Comparison of ENCODE assay signal across 13 cellular contexts in genomic region chr2:37326866-37327634, GRCh38. TPM values are rescaled to one million over a fixed set of nuclear protein-coding genes. Genes with fewer than 3 reads are reported as not detected.
A peak's percentile ranks its signal among the peaks of the same experiment; 100 is the strongest.
DNase-seq lines count a peak whose midpoint lies in the region; ATAC-seq, FAIRE-seq and TF ChIP-seq lines count a peak whose summit lies in the region.
"Had no signal": no experiment of that assay in that cellular context is flagged by ENCODE, and none has a peak within 500 bp of the region (broad histone marks: within the 10 kb centered on the region; RNA-seq: fewer than 3 reads in every experiment).

No MANE protein-coding gene starts in this region.

- no TSS peak for BruUV-seq in K562 (replicated peaks; lab: Mats Ljungman, UMichigan)

- no peak overlapping the region for H3K23ac ChIP-seq in mesendoderm (ENCODE audit: low read length)

- no peak overlapping the region for H3K4ac ChIP-seq in mesendoderm (ENCODE audit: low read depth, low read length)

- H3K36me3 ChIP-seq in MG63 (no peaks in the 10 kb centered on the region), K562 (ENCODE audit: control insufficient read depth, insufficient read depth, low read length) (peaks cover 3% of the 10 kb centered on the region; the same call in 1 of the 3 replicates), mesendoderm (ENCODE audit: control insufficient read depth, insufficient read depth, low read length) (no peaks in the 10 kb centered on the region), tibial artery (no peaks in the 10 kb centered on the region)

- TF ChIP-seq EP300 in K562 (IDR thresholded peaks at IDR 0.05; ENCODE audit: low read length): no peak

- no peak for TF ChIP-seq POLR2A in K562 (conservative IDR thresholded peaks at IDR 0.05)

- no peak for ATAC-seq in K562
- ATAC-seq: naive thymus-derived CD8-positive, alpha-beta T cell had no signal

- peak overlapping the region; percentile 87 for H3K18ac ChIP-seq in mesendoderm (ENCODE audit: low read length)

- in situ Hi-C loops in K562 (cut with MboI): no loop called here
- in situ Hi-C loops in GM13976 (cut with MboI; ENCODE audit: low sequenced_read_pairs, unreplicated experiment): no loop called here

- H2BK15ac ChIP-seq in mesendoderm (replicated peaks; ENCODE audit: low read depth): peak overlapping the region; percentile 6

- H4K8ac ChIP-seq in mesendoderm (ENCODE audit: low read depth, low read length): no peak overlapping the region

- peaks cover 11 to 12% of the 10 kb centered on the region in 2 experiments for H3K4me1 ChIP-seq in K562 (replicated peaks in 1 of 2; ENCODE audit: control insufficient read depth in 2 of 2, insufficient read depth in 2 of 2, low read length in 2 of 2)
- peaks cover 1% of the 10 kb centered on the region for H3K4me1 ChIP-seq in mesendoderm (ENCODE audit: control insufficient read depth, low read depth, low read length)
- peaks cover 0 to 20% (median 3%) of the 10 kb centered on the region in 4 donors for H3K4me1 ChIP-seq in tibial artery

- no peak for FAIRE-seq in K562 (lab: Jason Lieb, UNC)
- FAIRE-seq: endothelial cell of umbilical vein had no signal

- no peak overlapping the region for H3K56ac ChIP-seq in mesendoderm (ENCODE audit: low read length)

- H3K4me2 ChIP-seq in K562 (ENCODE audit: insufficient read depth, low read length) (no peak overlapping the region), mesendoderm (ENCODE audit: low read length) (no peak overlapping the region)

- H2AK5ac ChIP-seq in mesendoderm (ENCODE audit: low read length): no peak overlapping the region

- no peak overlapping the region for H2BK120ac ChIP-seq in mesendoderm (ENCODE audit: low read depth, low read length)

- no peak for TF ChIP-seq RAD21 in K562 (CRISPR knock-in tag; conservative IDR thresholded peaks at IDR 0.05 in 1 of 2, IDR thresholded peaks at IDR 0.05 in 1 of 2)

- no peak overlapping the region for H2BK5ac ChIP-seq in mesendoderm (ENCODE audit: low read length)

- TF ChIP-seq CTCF in K562 (IDR thresholded peaks at IDR 0.05 in 2 of 3, conservative IDR thresholded peaks at IDR 0.05 in 1 of 3; ENCODE audit: insufficient read depth in 2 of 3, low read depth in 1 of 3, low read length in 3 of 3) (no peak), tibial artery (IDR thresholded peaks at IDR 0.05) (no peak), GM13976 (IDR thresholded peaks at IDR 0.05; ENCODE audit: borderline replicate concordance, control extremely low read depth, extremely low read depth, insufficient read depth, missing control alignments) (no peak)

- intact Hi-C loops in K562 (cut with micrococcal nuclease) (no loop called here), tibial artery (cut with DNase I; ENCODE audit: low total_unique reads) (loop anchor here (10.0 kb wide), 1 partner anchor 92 kb away; the partner anchor contains the start of genes CEBPZ and NDUFAF7)

- H3K4me3 ChIP-seq in MG63 (peak overlapping the region; percentile 73), K562 (no peak overlapping the region), mesendoderm (ENCODE audit: low read length) (no peak overlapping the region), tibial artery (peak overlapping the region; percentile 82 to 83)

- H3K9me3 ChIP-seq in MG63 (no peaks in the 10 kb centered on the region), K562 (replicated peaks; ENCODE audit: control insufficient read depth, insufficient read depth, low read depth, low read length) (no peaks in the 10 kb centered on the region), tibial artery (no peaks in the 10 kb centered on the region)

- H3K27ac ChIP-seq in K562 (ENCODE audit: extremely low read depth, low read depth, low read length) (no peak overlapping the region), mesendoderm (ENCODE audit: low read depth, low read length) (no peak overlapping the region), tibial artery (peak overlapping the region; percentile 96)

- H3K79me2 ChIP-seq in K562 (ENCODE audit: control insufficient read depth, insufficient read depth, low read length) (peaks cover 21% of the 10 kb centered on the region), mesendoderm (ENCODE audit: control insufficient read depth, insufficient read depth, low read length) (peaks cover 13% of the 10 kb centered on the region)

- no peak for DNase-seq in MG63
- DNase-seq in K562 (ENCODE audit: extremely low read depth in 1 of 4, low spot score in 3 of 4): no peak
- no peak for DNase-seq in mesendoderm
- no peak for DNase-seq in tibial artery
- no peak for DNase-seq in mesenteric fat pad (ENCODE audit: low spot score)
- DNase-seq in GM13976 (ENCODE audit: low spot score): no peak
- DNase-seq in effector CD4-positive, alpha-beta T cell: no peak
- DNase-seq: activated naive CD4-positive, alpha-beta T cell treated with Interleukin-2 at 50 U/mL for 16 hours; CD4-positive, alpha-beta memory T cell; naive thymus-derived CD8-positive, alpha-beta T cell; NCI-H1694 treated with DMSO at 0.1 percent for 48 hours; NCI-H446 treated with DMSO at 0.1 percent for 48 hours had no signal

- no peak overlapping the region for H3K9ac ChIP-seq in K562 (ENCODE audit: insufficient read depth in 1 of 2, low read depth in 2 of 2, low read length in 2 of 2)
- H3K9ac ChIP-seq in mesendoderm (ENCODE audit: low read length): no peak overlapping the region

- POLR2A ChIA-PET in K562 (lab: Yijun Ruan, JAX): no interaction called here

- CTCF ChIA-PET in K562 (lab: Yijun Ruan, JAX; ENCODE audit: low intra/inter-chr PET ratio): no interaction called here

- no peaks in the 10 kb centered on the region for H3K27me3 ChIP-seq in MG63
- H3K27me3 ChIP-seq in K562 (ENCODE audit: control insufficient read depth in 2 of 2, insufficient read depth in 2 of 2, low read length in 2 of 2): peaks cover 3 to 4% of the 10 kb centered on the region in 2 experiments; a peak in 4 of 5 replicates
- no peaks in the 10 kb centered on the region for H3K27me3 ChIP-seq in mesendoderm (ENCODE audit: insufficient read depth, low read length, poor library complexity)
- H3K27me3 ChIP-seq in tibial artery: no peaks in the 10 kb centered on the region

- no peak overlapping the region for H2AFZ ChIP-seq in K562 (ENCODE audit: low read depth, low read length)

- 30% methylated on average over 8 of the region's 8 CpGs for WGBS in K562 (ENCODE audit: insufficient coverage, low coverage, missing lambda C conversion rate)
- no CpG with 5 or more reads among the region's 8 CpGs for WGBS in mesendoderm (ENCODE audit: extremely low coverage, insufficient coverage, low lambda C conversion rate)

- H4K5ac ChIP-seq in mesendoderm (ENCODE audit: low read length): no peak overlapping the region

- no peaks in the 10 kb centered on the region for H3K9me1 ChIP-seq in K562 (ENCODE audit: control insufficient read depth, insufficient read depth, low read length)

- no peaks in the 10 kb centered on the region for H4K20me1 ChIP-seq in K562 (replicated peaks; ENCODE audit: control insufficient read depth, insufficient read depth, low read length)

- no peaks in the 10 kb centered on the region for H3K79me1 ChIP-seq in mesendoderm (ENCODE audit: low read length)

TF ChIP-seq in K562, 482 proteins besides CTCF, POLR2A, EP300 and RAD21 (continues in another document):
- TF ChIP-seq RNF2 (IDR thresholded peaks at IDR 0.05) (0 out of 2 replicates have a peak, but pooled peaks have one; percentile 34), HLTF (IDR thresholded peaks at IDR 0.05) (no peak)

RNA-seq across cellular contexts. Expression of gene PRKD3, which starts 2.4 kb away (rescaled TPM):
- total RNA-seq in MG63 (2014; rRNA removed; shearing (Covaris generic); ENCODE audit: low replicate concordance): 27.8 and 52.4 TPM in 2 replicates
- total RNA-seq in K562 (2011; cell fraction: chromatin; rRNA removed; ENCODE audit: low replicate concordance): 20.4 and 71.3 TPM in 2 replicates
- 13.6 and 13.8 TPM in 2 replicates for total RNA-seq in K562 (2011; cell fraction: nucleolus; rRNA removed)
- total RNA-seq in K562 (2011; cell fraction: nucleoplasm; rRNA removed): 23.4 and 43.7 TPM in 2 replicates
- total RNA-seq in K562 (2014; rRNA removed): 14.1 and 14.2 TPM in 2 replicates
- total RNA-seq in K562 (2014; rRNA removed; fragmentation: Illumina TruSeq; extraction: Trizol): 24.3 and 24.5 TPM in 2 replicates
- 19.9 and 22.7 TPM in 2 replicates for total RNA-seq in K562 (2015; rRNA removed; fragmentation: Illumina TruSeq; extraction: Trizol)
- total RNA-seq in K562 (2021): 17.7 and 20.7 TPM in 2 replicates
- 19.7 and 26.7 TPM in 2 replicates for polyA plus RNA-seq in K562 (2011; rRNA removed)
- 7.1 and 12.9 TPM in 2 replicates for polyA plus RNA-seq in K562 (2011; cell fraction: cytosol; rRNA removed)
- polyA plus RNA-seq in K562 (2011; cell fraction: nucleus; rRNA removed): 15.5 and 17.0 TPM in 2 replicates
- polyA plus RNA-seq in K562 (2012): 11.4 and 11.5 TPM in 2 replicates
- polyA plus RNA-seq in K562 (2014; fragmentation: Illumina TruSeq; extraction: Trizol): 16.7 and 17.0 TPM in 2 replicates
- polyA plus RNA-seq in K562 (2014; fragmentation: Nextera tagmentation; extraction: Ambion mirVana): 1 to 10 TPM; 4.7 to 9.2 TPM
- polyA plus RNA-seq in K562 (2014; rRNA removed): 12.1 and 12.3 TPM in 2 replicates
- 49.3 and 56.9 TPM in 2 replicates for polyA minus RNA-seq in K562 (2011; rRNA and poly(A)+ RNA removed)
- polyA minus RNA-seq in K562 (2011; cell fraction: cytosol; rRNA and poly(A)+ RNA removed): 20.1 and 20.9 TPM in 2 replicates
- polyA minus RNA-seq in K562 (2011; cell fraction: nucleus; rRNA and poly(A)+ RNA removed): 22.1 and 28.9 TPM in 2 replicates
- 49.2 TPM for polyA plus RNA-seq in mesendoderm (2013, experiment 1 of 2)
- polyA plus RNA-seq in mesendoderm (2013, experiment 2 of 2): 47.9 TPM
- total RNA-seq in mesenteric fat pad: 35.1 TPM

RNA-seq across cellular contexts. Expression of gene QPCT, which starts 17.4 kb away (rescaled TPM):
- total RNA-seq in MG63 (2014; rRNA removed; shearing (Covaris generic); ENCODE audit: low replicate concordance): 0.59 and 3.4 TPM in 2 replicates
- not detected in 2 replicates for total RNA-seq in K562 (2011; cell fraction: chromatin; rRNA removed; ENCODE audit: low replicate concordance)
- total RNA-seq in K562 (2011; cell fraction: nucleolus; rRNA removed): not detected in 2 replicates
- total RNA-seq in K562 (2011; cell fraction: nucleoplasm; rRNA removed): not detected in 2 replicates
- total RNA-seq in K562 (2014; rRNA removed) (not detected in 2 replicates), K562 (2014; rRNA removed; fragmentation: Illumina TruSeq; extraction: Trizol) (not detected in 2 replicates), K562 (2015; rRNA removed; fragmentation: Illumina TruSeq; extraction: Trizol) (not detected in 2 replicates), K562 (2021) (not detected in 2 replicates), mesenteric fat pad (5.6 TPM)
- polyA plus RNA-seq in K562 (2011; rRNA removed) (0.07 TPM in 1 of 2 replicates, not detected in the other), K562 (2014; fragmentation: Illumina TruSeq; extraction: Trizol) (not detected in 2 replicates), K562 (2014; fragmentation: Nextera tagmentation; extraction: Ambion mirVana) (not detected), K562 (2014; rRNA removed) (not detected in 2 replicates)
- not detected in 2 replicates for polyA plus RNA-seq in K562 (2011; cell fraction: cytosol; rRNA removed)
- polyA plus RNA-seq in K562 (2011; cell fraction: nucleus; rRNA removed): not detected in 2 replicates
- not detected in 2 replicates for polyA plus RNA-seq in K562 (2012)
- not detected in 2 replicates for polyA minus RNA-seq in K562 (2011; rRNA and poly(A)+ RNA removed)
- not detected in 2 replicates for polyA minus RNA-seq in K562 (2011; cell fraction: cytosol; rRNA and poly(A)+ RNA removed)
- not detected in 2 replicates for polyA minus RNA-seq in K562 (2011; cell fraction: nucleus; rRNA and poly(A)+ RNA removed)
- 26.1 TPM for polyA plus RNA-seq in mesendoderm (2013, experiment 1 of 2)
- 24.8 TPM for polyA plus RNA-seq in mesendoderm (2013, experiment 2 of 2)

Comparison
In these comparisons a context has a peak if more than half of its experiments do, and no peak if none do; other contexts are left out.
1. H3K4me3 ChIP-seq: peak in MG63 (single experiment) and tibial artery (2 of 2); none in K562 (single experiment) and mesendoderm (single experiment).
2. H3K27ac ChIP-seq: peak in tibial artery (2 of 2); none in K562 (single experiment) and mesendoderm (single experiment).